In the genomic region with DNA sequence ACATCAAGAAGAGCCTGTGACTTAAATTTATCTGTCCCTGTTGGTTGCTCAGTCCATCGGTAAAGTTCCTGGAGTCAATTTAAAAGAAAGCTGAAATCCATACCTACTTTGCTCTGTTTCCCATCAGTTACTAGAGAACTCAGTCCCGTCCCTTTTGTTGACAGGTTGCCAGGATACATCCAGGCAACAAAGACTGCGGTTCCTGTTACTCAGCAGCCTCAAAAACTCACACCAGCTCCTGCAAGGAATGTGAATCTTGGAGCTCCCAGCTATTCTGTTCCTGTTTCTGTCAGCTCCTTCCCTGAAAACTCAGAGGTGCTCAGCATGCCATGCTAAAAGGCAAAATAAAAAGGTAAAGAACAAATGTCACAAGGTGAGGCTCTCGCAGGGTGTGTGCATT, we compare ENCODE assay signal across 10 cellular contexts. TPM values are rescaled to one million over a fixed set of nuclear protein-coding genes. Genes with fewer than 3 reads are reported as not detected.
DNase-seq lines count a peak whose midpoint lies in the region; ATAC-seq and TF ChIP-seq lines count a peak whose summit lies in the region.
"Had no signal": no experiment of that assay in that cellular context is flagged by ENCODE, and none has a peak within 500 bp of the region (broad histone marks: within the 10 kb centered on the region; RNA-seq: fewer than 3 reads in every experiment).

TSS of gene ZNF474 (plus strand) at position 215 of the 400 bp plus-strand sequence. CDS start 22,445 bp downstream, outside the sequence.

- no peak within 1 kb of the TSS for H3K9ac ChIP-seq in HUES48 (ENCODE audit: low read depth, low read length)

- peaks cover 40% of the 10 kb centered on the region for H3K4me1 Mint-ChIP-seq in chondrocyte (ENCODE audit: low read depth)
- H3K4me1 Mint-ChIP-seq: memory B cell had no signal

- ATAC-seq in GM21390 (IDR thresholded peaks at IDR 0.05; ENCODE audit: unreplicated experiment): no peak

- no peaks in the 10 kb centered on the region for H3K27me3 Mint-ChIP-seq in chondrocyte (ENCODE audit: low read depth)

- DNase-seq in AG04450 (ENCODE audit: low read depth, low spot score): peak; percentile 89
- no peak for DNase-seq in chondrocyte (ENCODE audit: low spot score)
- DNase-seq in medulla oblongata (ENCODE audit: extremely low spot score): peak; percentile 64
- no peak for DNase-seq in ascending aorta (ENCODE audit: low spot score in 2 of 2)
- no peak for DNase-seq in NOMO-1 treated with DMSO at 0.1 percent for 48 hours (lab: John Stamatoyannopoulos, UW; ENCODE audit: unreplicated experiment)
- DNase-seq in occipital lobe (lab: John Stamatoyannopoulos, UW): no peak

- H3K9me3 Mint-ChIP-seq in chondrocyte (ENCODE audit: low read depth): no peaks in the 10 kb centered on the region

- CTCF ChIA-PET in AG04450 (lab: Charles Lee): interaction anchor here (0.8 to 1.0 kb wide), 2 partner anchors 27 kb away, joined by 3 to 6 read pairs; no protein-coding TSS in a partner anchor

- H3K4me1 ChIP-seq in HUES48 (ENCODE audit: control insufficient read depth, insufficient read depth, low read length): peaks cover 7% of the 10 kb centered on the region; the same call in 1 of the 2 replicates
- H3K4me1 ChIP-seq in ascending aorta: peaks cover 0 to 7% of the 10 kb centered on the region in 2 donors

- TF ChIP-seq CTCF in AG04450 (IDR thresholded peaks at IDR 0.05; ENCODE audit: low read depth, low read length) (no peak), chondrocyte (IDR thresholded peaks at IDR 0.05) (no peak), ascending aorta (IDR thresholded peaks at IDR 0.05) (no peak)

- intact Hi-C loops in ascending aorta (cut with DNase I): no loop called here

- POLR2A ChIA-PET in AG04450 (lab: Yijun Ruan, JAX): no interaction called here

- H3K36me3 ChIP-seq in HUES48 (ENCODE audit: control insufficient read depth, insufficient read depth, low read length) (no peaks in the 10 kb centered on the region), ascending aorta (no peaks in the 10 kb centered on the region)

- H3K27me3 ChIP-seq in AG04450 (ENCODE audit: control insufficient read depth, insufficient read depth, low read length) (no peaks in the 10 kb centered on the region), HUES48 (ENCODE audit: control insufficient read depth, insufficient read depth, low read length) (no peaks in the 10 kb centered on the region), ascending aorta (no peaks in the 10 kb centered on the region)

- H3K36me3 Mint-ChIP-seq in chondrocyte (ENCODE audit: low read depth): no peaks in the 10 kb centered on the region
- H3K36me3 Mint-ChIP-seq: memory B cell had no signal

- H3K9me3 ChIP-seq in AG04450 (ENCODE audit: control insufficient read depth, insufficient read depth, low read length): no peaks in the 10 kb centered on the region
- no peaks in the 10 kb centered on the region for H3K9me3 ChIP-seq in HUES48 (ENCODE audit: control insufficient read depth, insufficient read depth, low read length)
- no peaks in the 10 kb centered on the region for H3K9me3 ChIP-seq in ascending aorta

- H3K4me3 ChIP-seq in AG04450 (ENCODE audit: low read depth, low read length) (no peak within 1 kb of the TSS; the same call in 1 of the 2 replicates), HUES48 (ENCODE audit: low read depth, low read length) (no peak within 1 kb of the TSS), ascending aorta (no peak within 1 kb of the TSS)

- H3K27ac ChIP-seq in AG04450 (ENCODE audit: low read depth, low read length) (no peak within 1 kb of the TSS), HUES48 (ENCODE audit: low read depth, low read length) (peak within 1 kb of the TSS; percentile 74), ascending aorta (no peak within 1 kb of the TSS)

- H3K27ac Mint-ChIP-seq in chondrocyte (ENCODE audit: unreplicated experiment): peak within 1 kb of the TSS; percentile 94
- H3K27ac Mint-ChIP-seq: memory B cell had no signal

- H3K4me3 Mint-ChIP-seq in chondrocyte (ENCODE audit: unreplicated experiment): no peak within 1 kb of the TSS
- H3K4me3 Mint-ChIP-seq: memory B cell had no signal

RNA-seq across cellular contexts. Expression of gene ZNF474, which starts in this region (rescaled TPM):
- 0.37 TPM in 2 replicates for polyA plus RNA-seq in AG04450 (2011; rRNA removed)
- polyA minus RNA-seq in AG04450 (2011; rRNA and poly(A)+ RNA removed): 0.55 and 0.56 TPM in 2 replicates
- total RNA-seq in chondrocyte (0.25 to 1.2 TPM (median 0.33 TPM) in 3 replicates), ascending aorta (not detected), occipital lobe (1.2 TPM)
- total RNA-seq: activated CD8-positive, alpha-beta memory T cell treated with anti-CD3 and anti-CD28 coated beads for 36 hours had no signal

Comparison
In these comparisons a context has a peak if more than half of its experiments do, and no peak if none do; other contexts are left out.
1. Peak in DNase-seq in AG04450; RNA of the gene not detected or under 1 TPM.